In genomic region chr19:7868671-7869452, GRCh38 we compare ENCODE assay signal across 8 cellular contexts. TPM values are rescaled to one million over a fixed set of nuclear protein-coding genes. Genes with fewer than 3 reads are reported as not detected.
DNase-seq lines count a peak whose midpoint lies in the region; ATAC-seq, FAIRE-seq and TF ChIP-seq lines count a peak whose summit lies in the region.

No MANE protein-coding gene starts in this region.

- intact Hi-C loops in left cardiac atrium (cut with DNase I): no loop called here

- TF ChIP-seq CTCF in AG04449 (IDR thresholded peaks at IDR 0.05; ENCODE audit: insufficient read depth, low read length, missing control alignments): peak; percentile 73

- H3K4me3 ChIP-seq in AG04449 (ENCODE audit: low read depth, low read length) (peak overlapping the region; percentile 50), SJCRH30 (peak overlapping the region; percentile 46)

- H3K9me3 ChIP-seq in SJCRH30 (replicated peaks): no peaks in the 10 kb centered on the region

- ATAC-seq in GM19023 (IDR thresholded peaks at IDR 0.05; ENCODE audit: unreplicated experiment) (peak; percentile 65), HG03175 (IDR thresholded peaks at IDR 0.05; ENCODE audit: unreplicated experiment) (peak; percentile 65), left cardiac atrium (peak; percentile 67 to 70)

- DNase-seq in AG04449 (ENCODE audit: low read depth, low spot score) (no peak), SJCRH30 (peak; percentile 82 to 87), left cardiac atrium (peak; percentile 75), putamen (ENCODE audit: low spot score) (peak; percentile 52), urothelium cell line (ENCODE audit: low spot score) (peak; percentile 86)
- DNase-seq in activated naive CD4-positive, alpha-beta T cell treated with anti-CD3 and anti-CD28 coated beads, Interleukin-2, amount 50 U/mL, for 16 hours: peak; percentile 87

- no peaks in the 10 kb centered on the region for H3K36me3 ChIP-seq in SJCRH30

- no peak overlapping the region for H3K27ac ChIP-seq in SJCRH30

- 0 out of 2 replicates have a peak, but pooled peaks cover 4% of the 10 kb centered on the region for H3K27me3 ChIP-seq in SJCRH30

- POLR2A ChIA-PET in AG04449 (lab: Yijun Ruan, JAX): interaction anchor here (0.7 to 1.7 kb wide), 3 partner anchors 35 to 136 kb away, joined by 3 to 6 read pairs (median 6); partner anchors contain the start of genes ELAVL1, MAP2K7 and SNAPC2

- H3K4me1 ChIP-seq in SJCRH30: no peaks in the 10 kb centered on the region; the same call in 1 of the 2 replicates

- FAIRE-seq in urothelium cell line (lab: Jason Lieb, UNC): no peak

- CTCF ChIA-PET in AG04449 (lab: Yijun Ruan, JAX): interaction anchor here (0.7 to 3.1 kb wide), 24 partner anchors 10 to 395 kb away, joined by 3 to 61 read pairs (median 7); partner anchors contain the start of genes LRRC8E, MAP2K7, SNAPC2 and TIMM44

RNA-seq across cellular contexts. Expression of gene PRR36, which starts 5.3 kb away (rescaled TPM):
- not detected in 2 replicates for total RNA-seq in SJCRH30 (2014; rRNA removed; shearing (Covaris generic))
- total RNA-seq in left cardiac atrium: under 1 TPM; 0.10 to 0.24 TPM

RNA-seq across cellular contexts. Expression of gene LRRC8E, which starts 19.4 kb away (rescaled TPM):
- 0.04 and 0.15 TPM in 2 replicates for total RNA-seq in SJCRH30 (2014; rRNA removed; shearing (Covaris generic))
- total RNA-seq in left cardiac atrium: 1 to 10 TPM in 1 of 2 donors, under 1 TPM in 1; 0.88 to 1.7 TPM

RNA-seq across cellular contexts. Expression of gene MAP2K7, which starts 34.8 kb away (rescaled TPM):
- 12.9 and 13.6 TPM in 2 replicates for total RNA-seq in SJCRH30 (2014; rRNA removed; shearing (Covaris generic))
- 10 to 100 TPM; 24.3 to 25.8 TPM for total RNA-seq in left cardiac atrium

RNA-seq across cellular contexts. Expression of gene EVI5L, which starts 38.8 kb away (rescaled TPM):
- 5.5 and 6.0 TPM in 2 replicates for total RNA-seq in SJCRH30 (2014; rRNA removed; shearing (Covaris generic))
- total RNA-seq in left cardiac atrium: 10 to 100 TPM; 17.6 to 18.8 TPM

RNA-seq across cellular contexts. Expression of gene TGFBR3L, which starts 45.8 kb away (rescaled TPM):
- not detected in 2 replicates for total RNA-seq in SJCRH30 (2014; rRNA removed; shearing (Covaris generic))
- total RNA-seq in left cardiac atrium: 10 to 100 TPM in 1 of 2 donors, 1 to 10 TPM in 1; 9.7 to 13.6 TPM
